In the genomic region with DNA sequence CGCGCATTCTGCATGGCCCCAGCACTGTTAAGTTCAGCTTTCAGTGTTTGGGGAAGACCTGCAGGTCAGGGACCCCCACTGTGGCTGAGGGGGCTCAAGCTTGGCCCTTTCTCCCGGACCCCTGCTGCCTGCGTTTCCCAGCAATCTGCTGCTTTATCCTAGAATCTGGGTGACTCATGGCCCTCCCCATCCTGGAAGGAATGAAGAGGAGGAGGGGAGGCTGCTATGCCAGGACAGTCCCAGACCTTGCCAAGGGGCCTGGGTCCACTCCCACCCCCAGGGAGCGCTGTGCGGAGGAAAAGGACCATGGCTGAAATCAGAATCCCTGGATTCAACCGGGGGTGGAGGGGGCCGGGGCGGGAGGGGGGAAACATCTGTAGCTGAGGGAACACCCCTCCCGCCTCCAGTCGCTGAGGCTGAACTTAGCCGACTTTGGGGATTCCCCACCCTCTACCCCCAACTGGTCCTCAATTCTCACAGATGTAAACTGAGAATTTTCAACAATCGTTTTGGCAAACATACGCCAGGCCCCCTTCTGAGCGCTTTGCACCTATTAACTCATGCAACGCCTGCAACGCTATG, we compare ENCODE assay signal across 8 cellular contexts. TPM values are rescaled to one million over a fixed set of nuclear protein-coding genes. Genes with fewer than 3 reads are reported as not detected.
DNase-seq lines count a peak whose midpoint lies in the region; ATAC-seq lines count a peak whose summit lies in the region.

No MANE protein-coding gene starts in this region.

- peak overlapping the region; percentile 65 for H3K4me3 Mint-ChIP-seq in activated CD4-positive, alpha-beta T cell treated with anti-CD3 and anti-CD28 coated beads, Interleukin-2, amount 10 ng/mL, durations not matched to agents 7 days and 5 days
- H3K4me3 Mint-ChIP-seq in activated naive CD8-positive, alpha-beta T cell: peak overlapping the region; percentile 80
- peak overlapping the region; percentile 80 to 84 for H3K4me3 Mint-ChIP-seq in stimulated activated naive B cell treated with anti-CD40 and anti-IgM and Interleukin-4, amounts not matched to agents 10 μg/mL and 1 μg/mL and 100 μg/mL, for 72 hours

- peaks cover 7% of the 10 kb centered on the region for H3K4me1 Mint-ChIP-seq in activated CD4-positive, alpha-beta T cell treated with anti-CD3 and anti-CD28 coated beads, Interleukin-2, amount 10 ng/mL, durations not matched to agents 7 days and 5 days
- no peaks in the 10 kb centered on the region for H3K4me1 Mint-ChIP-seq in activated naive CD8-positive, alpha-beta T cell (ENCODE audit: low read depth)
- peaks cover 7 to 10% of the 10 kb centered on the region in 2 donors for H3K4me1 Mint-ChIP-seq in stimulated activated naive B cell treated with anti-CD40 and anti-IgM and Interleukin-4, amounts not matched to agents 10 μg/mL and 1 μg/mL and 100 μg/mL, for 72 hours

- H3K9me3 Mint-ChIP-seq in activated CD4-positive, alpha-beta T cell treated with anti-CD3 and anti-CD28 coated beads, Interleukin-2, amount 10 ng/mL, durations not matched to agents 7 days and 5 days: no peaks in the 10 kb centered on the region
- H3K9me3 Mint-ChIP-seq in activated naive CD8-positive, alpha-beta T cell (ENCODE audit: low read depth): peaks cover 8% of the 10 kb centered on the region
- peaks cover 0 to 4% of the 10 kb centered on the region in 2 donors for H3K9me3 Mint-ChIP-seq in stimulated activated naive B cell treated with anti-CD40 and anti-IgM and Interleukin-4, amounts not matched to agents 10 μg/mL and 1 μg/mL and 100 μg/mL, for 72 hours

- H3K36me3 Mint-ChIP-seq in activated CD4-positive, alpha-beta T cell treated with anti-CD3 and anti-CD28 coated beads, Interleukin-2, amount 10 ng/mL, durations not matched to agents 7 days and 5 days (ENCODE audit: low read depth): no peaks in the 10 kb centered on the region
- peaks cover 3% of the 10 kb centered on the region for H3K36me3 Mint-ChIP-seq in activated naive CD8-positive, alpha-beta T cell
- peaks cover 12 to 13% of the 10 kb centered on the region in 2 donors for H3K36me3 Mint-ChIP-seq in stimulated activated naive B cell treated with anti-CD40 and anti-IgM and Interleukin-4, amounts not matched to agents 10 μg/mL and 1 μg/mL and 100 μg/mL, for 72 hours

- no peak for DNase-seq in activated CD4-positive, alpha-beta T cell treated with anti-CD3 and anti-CD28 coated beads, Interleukin-2, amount 10 ng/mL, durations not matched to agents 7 days and 5 days
- no peak for DNase-seq in activated CD4-positive, alpha-beta T cell treated with anti-CD3 and anti-CD28 coated beads, Interleukin-2, amount 50 U/mL, for 4 hours
- DNase-seq in iPS DF 4.7 (ENCODE audit: extremely low read depth, low spot score) (peak; percentile 44), SHP77 (lab: John Stamatoyannopoulos, UW) (no peak), SHP77 treated with DMSO at 0.1 percent for 48 hours (lab: John Stamatoyannopoulos, UW) (no peak), COLO668 (lab: John Stamatoyannopoulos, UW; ENCODE audit: unreplicated experiment) (no peak)
- no peak for DNase-seq in stimulated activated naive B cell treated with anti-CD40 and anti-IgM and Interleukin-4, amounts not matched to agents 10 μg/mL and 1 μg/mL and 100 μg/mL, for 72 hours

- peaks cover 12% of the 10 kb centered on the region for H3K27me3 Mint-ChIP-seq in activated CD4-positive, alpha-beta T cell treated with anti-CD3 and anti-CD28 coated beads, Interleukin-2, amount 10 ng/mL, durations not matched to agents 7 days and 5 days
- H3K27me3 Mint-ChIP-seq in activated naive CD8-positive, alpha-beta T cell: no peaks in the 10 kb centered on the region
- H3K27me3 Mint-ChIP-seq in stimulated activated naive B cell treated with anti-CD40 and anti-IgM and Interleukin-4, amounts not matched to agents 10 μg/mL and 1 μg/mL and 100 μg/mL, for 72 hours: peaks cover under 1 to 6% of the 10 kb centered on the region in 2 donors

- no peak overlapping the region for H3K27ac Mint-ChIP-seq in activated CD4-positive, alpha-beta T cell treated with anti-CD3 and anti-CD28 coated beads, Interleukin-2, amount 10 ng/mL, durations not matched to agents 7 days and 5 days
- H3K27ac Mint-ChIP-seq in activated naive CD8-positive, alpha-beta T cell: no peak overlapping the region
- no peak overlapping the region for H3K27ac Mint-ChIP-seq in stimulated activated naive B cell treated with anti-CD40 and anti-IgM and Interleukin-4, amounts not matched to agents 10 μg/mL and 1 μg/mL and 100 μg/mL, for 72 hours

- no peak for ATAC-seq in stimulated activated naive B cell treated with anti-CD40 and anti-IgM and Interleukin-4, amounts not matched to agents 10 μg/mL and 1 μg/mL and 100 μg/mL, for 72 hours (replicated peaks)

- CTCF ChIA-PET in activated CD4-positive, alpha-beta T cell treated with anti-CD3 and anti-CD28 coated beads, Interleukin-2, amount 10 ng/mL, durations not matched to agents 7 days and 5 days (lab: Charles Lee): interaction anchor here (0.6 to 1.3 kb wide), 4 partner anchors 9 to 180 kb away, joined by 3 read pairs; partner anchors contain the start of gene PLA2G4C

- POLR2A ChIA-PET in activated CD4-positive, alpha-beta T cell treated with anti-CD3 and anti-CD28 coated beads, Interleukin-2, amount 10 ng/mL, durations not matched to agents 7 days and 5 days (lab: Charles Lee): no interaction called here

RNA-seq across cellular contexts. Expression of gene ZNF114, which starts 20.6 kb away (rescaled TPM):
- total RNA-seq in activated CD4-positive, alpha-beta T cell treated with anti-CD3 and anti-CD28 coated beads, Interleukin-2, amount 10 ng/mL, durations not matched to agents 7 days and 5 days: not detected

RNA-seq across cellular contexts. Expression of gene CARD8, which starts 34.7 kb away (rescaled TPM):
- total RNA-seq in activated CD4-positive, alpha-beta T cell treated with anti-CD3 and anti-CD28 coated beads, Interleukin-2, amount 10 ng/mL, durations not matched to agents 7 days and 5 days: 100 to 1,000 TPM; 174 to 189 TPM

RNA-seq across cellular contexts. Expression of gene EMP3, which starts 34.9 kb away (rescaled TPM):
- total RNA-seq in activated CD4-positive, alpha-beta T cell treated with anti-CD3 and anti-CD28 coated beads, Interleukin-2, amount 10 ng/mL, durations not matched to agents 7 days and 5 days: 100 to 1,000 TPM; 444 to 544 TPM
